ENCODE assay signal across 1 cellular context in genomic region chr6:143397229-143398222, GRCh38.
TF ChIP-seq lines count a peak whose summit lies in the region.

No MANE protein-coding gene starts in this region.

TF ChIP-seq in HepG2, 621 proteins besides CTCF, POLR2A, EP300 and RAD21 (continued from another document):
- TF ChIP-seq, protein P1, sequence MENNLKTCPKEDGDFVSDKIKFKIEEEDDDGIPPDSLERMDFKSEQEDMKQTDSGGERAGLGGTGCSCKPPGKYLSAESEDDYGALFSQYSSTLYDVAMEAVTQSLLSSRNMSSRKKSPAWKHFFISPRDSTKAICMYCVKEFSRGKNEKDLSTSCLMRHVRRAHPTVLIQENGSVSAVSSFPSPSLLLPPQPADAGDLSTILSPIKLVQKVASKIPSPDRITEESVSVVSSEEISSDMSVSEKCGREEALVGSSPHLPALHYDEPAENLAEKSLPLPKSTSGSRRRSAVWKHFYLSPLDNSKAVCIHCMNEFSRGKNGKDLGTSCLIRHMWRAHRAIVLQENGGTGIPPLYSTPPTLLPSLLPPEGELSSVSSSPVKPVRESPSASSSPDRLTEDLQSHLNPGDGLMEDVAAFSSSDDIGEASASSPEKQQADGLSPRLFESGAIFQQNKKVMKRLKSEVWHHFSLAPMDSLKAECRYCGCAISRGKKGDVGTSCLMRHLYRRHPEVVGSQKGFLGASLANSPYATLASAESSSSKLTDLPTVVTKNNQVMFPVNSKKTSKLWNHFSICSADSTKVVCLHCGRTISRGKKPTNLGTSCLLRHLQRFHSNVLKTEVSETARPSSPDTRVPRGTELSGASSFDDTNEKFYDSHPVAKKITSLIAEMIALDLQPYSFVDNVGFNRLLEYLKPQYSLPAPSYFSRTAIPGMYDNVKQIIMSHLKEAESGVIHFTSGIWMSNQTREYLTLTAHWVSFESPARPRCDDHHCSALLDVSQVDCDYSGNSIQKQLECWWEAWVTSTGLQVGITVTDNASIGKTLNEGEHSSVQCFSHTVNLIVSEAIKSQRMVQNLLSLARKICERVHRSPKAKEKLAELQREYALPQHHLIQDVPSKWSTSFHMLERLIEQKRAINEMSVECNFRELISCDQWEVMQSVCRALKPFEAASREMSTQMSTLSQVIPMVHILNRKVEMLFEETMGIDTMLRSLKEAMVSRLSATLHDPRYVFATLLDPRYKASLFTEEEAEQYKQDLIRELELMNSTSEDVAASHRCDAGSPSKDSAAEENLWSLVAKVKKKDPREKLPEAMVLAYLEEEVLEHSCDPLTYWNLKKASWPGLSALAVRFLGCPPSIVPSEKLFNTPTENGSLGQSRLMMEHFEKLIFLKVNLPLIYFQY (CRISPR knock-in tag; IDR thresholded peaks at IDR 0.05; ENCODE audit: borderline replicate concordance), result peak; percentile 72; the same call in 1 of the 2 replicates
- TF ChIP-seq PHF21A (CRISPR knock-in tag; IDR thresholded peaks at IDR 0.05) (peak; percentile 77; the same call in 1 of the 2 replicates), MEF2D (CRISPR knock-in tag; IDR thresholded peaks at IDR 0.05) (peak; percentile 64; the same call in 1 of the 2 replicates), MYC (CRISPR knock-in tag; IDR thresholded peaks at IDR 0.05; ENCODE audit: borderline replicate concordance) (peak; percentile 38; the same call in 1 of the 2 replicates), TBP (CRISPR knock-in tag; IDR thresholded peaks at IDR 0.05) (no peak), ZNF746 (CRISPR knock-in tag; IDR thresholded peaks at IDR 0.05) (peak; percentile 69), ZBTB8A (CRISPR knock-in tag; IDR thresholded peaks at IDR 0.05; ENCODE audit: borderline replicate concordance, low read depth) (no peak), SP5 (CRISPR knock-in tag; IDR thresholded peaks at IDR 0.05; ENCODE audit: borderline replicate concordance, low read depth) (peak; percentile 88), ZNF768 (CRISPR knock-in tag; IDR thresholded peaks at IDR 0.05) (no peak), YY1 (IDR thresholded peaks at IDR 0.05; ENCODE audit: insufficient read depth, insufficient replicate concordance, low read depth, low read length) (peak; percentile 35), ZBTB44 (CRISPR knock-in tag; IDR thresholded peaks at IDR 0.05) (no peak), MAFG (CRISPR knock-in tag; IDR thresholded peaks at IDR 0.05) (no peak), ARNTL (CRISPR knock-in tag; IDR thresholded peaks at IDR 0.05) (peak; percentile 68; the same call in 1 of the 2 replicates), ZNF563 (CRISPR knock-in tag; IDR thresholded peaks at IDR 0.05) (no peak), ZNF335 (CRISPR knock-in tag; IDR thresholded peaks at IDR 0.05) (peak; percentile 56; the same call in 1 of the 2 replicates), ZNF431 (CRISPR knock-in tag; IDR thresholded peaks at IDR 0.05; ENCODE audit: borderline replicate concordance, low read depth) (no peak)
- TF ChIP-seq, protein P2, sequence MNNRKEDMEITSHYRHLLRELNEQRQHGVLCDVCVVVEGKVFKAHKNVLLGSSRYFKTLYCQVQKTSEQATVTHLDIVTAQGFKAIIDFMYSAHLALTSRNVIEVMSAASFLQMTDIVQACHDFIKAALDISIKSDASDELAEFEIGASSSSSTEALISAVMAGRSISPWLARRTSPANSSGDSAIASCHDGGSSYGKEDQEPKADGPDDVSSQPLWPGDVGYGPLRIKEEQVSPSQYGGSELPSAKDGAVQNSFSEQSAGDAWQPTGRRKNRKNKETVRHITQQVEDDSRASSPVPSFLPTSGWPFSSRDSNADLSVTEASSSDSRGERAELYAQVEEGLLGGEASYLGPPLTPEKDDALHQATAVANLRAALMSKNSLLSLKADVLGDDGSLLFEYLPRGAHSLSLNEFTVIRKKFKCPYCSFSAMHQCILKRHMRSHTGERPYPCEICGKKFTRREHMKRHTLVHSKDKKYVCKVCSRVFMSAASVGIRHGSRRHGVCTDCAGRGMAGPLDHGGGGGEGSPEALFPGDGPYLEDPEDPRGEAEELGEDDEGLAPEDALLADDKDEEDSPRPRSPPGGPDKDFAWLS (CRISPR knock-in tag; IDR thresholded peaks at IDR 0.05; ENCODE audit: borderline replicate concordance), result no peak
- TF ChIP-seq, protein P3, sequence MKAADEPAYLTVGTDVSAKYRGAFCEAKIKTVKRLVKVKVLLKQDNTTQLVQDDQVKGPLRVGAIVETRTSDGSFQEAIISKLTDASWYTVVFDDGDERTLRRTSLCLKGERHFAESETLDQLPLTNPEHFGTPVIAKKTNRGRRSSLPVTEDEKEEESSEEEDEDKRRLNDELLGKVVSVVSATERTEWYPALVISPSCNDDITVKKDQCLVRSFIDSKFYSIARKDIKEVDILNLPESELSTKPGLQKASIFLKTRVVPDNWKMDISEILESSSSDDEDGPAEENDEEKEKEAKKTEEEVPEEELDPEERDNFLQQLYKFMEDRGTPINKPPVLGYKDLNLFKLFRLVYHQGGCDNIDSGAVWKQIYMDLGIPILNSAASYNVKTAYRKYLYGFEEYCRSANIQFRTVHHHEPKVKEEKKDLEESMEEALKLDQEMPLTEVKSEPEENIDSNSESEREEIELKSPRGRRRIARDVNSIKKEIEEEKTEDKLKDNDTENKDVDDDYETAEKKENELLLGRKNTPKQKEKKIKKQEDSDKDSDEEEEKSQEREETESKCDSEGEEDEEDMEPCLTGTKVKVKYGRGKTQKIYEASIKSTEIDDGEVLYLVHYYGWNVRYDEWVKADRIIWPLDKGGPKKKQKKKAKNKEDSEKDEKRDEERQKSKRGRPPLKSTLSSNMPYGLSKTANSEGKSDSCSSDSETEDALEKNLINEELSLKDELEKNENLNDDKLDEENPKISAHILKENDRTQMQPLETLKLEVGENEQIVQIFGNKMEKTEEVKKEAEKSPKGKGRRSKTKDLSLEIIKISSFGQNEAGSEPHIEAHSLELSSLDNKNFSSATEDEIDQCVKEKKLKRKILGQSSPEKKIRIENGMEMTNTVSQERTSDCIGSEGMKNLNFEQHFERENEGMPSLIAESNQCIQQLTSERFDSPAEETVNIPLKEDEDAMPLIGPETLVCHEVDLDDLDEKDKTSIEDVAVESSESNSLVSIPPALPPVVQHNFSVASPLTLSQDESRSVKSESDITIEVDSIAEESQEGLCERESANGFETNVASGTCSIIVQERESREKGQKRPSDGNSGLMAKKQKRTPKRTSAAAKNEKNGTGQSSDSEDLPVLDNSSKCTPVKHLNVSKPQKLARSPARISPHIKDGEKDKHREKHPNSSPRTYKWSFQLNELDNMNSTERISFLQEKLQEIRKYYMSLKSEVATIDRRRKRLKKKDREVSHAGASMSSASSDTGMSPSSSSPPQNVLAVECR (CRISPR knock-in tag; IDR thresholded peaks at IDR 0.05; ENCODE audit: borderline replicate concordance), result peak; percentile 76; the same call in 1 of the 2 replicates
- TF ChIP-seq, protein P4, sequence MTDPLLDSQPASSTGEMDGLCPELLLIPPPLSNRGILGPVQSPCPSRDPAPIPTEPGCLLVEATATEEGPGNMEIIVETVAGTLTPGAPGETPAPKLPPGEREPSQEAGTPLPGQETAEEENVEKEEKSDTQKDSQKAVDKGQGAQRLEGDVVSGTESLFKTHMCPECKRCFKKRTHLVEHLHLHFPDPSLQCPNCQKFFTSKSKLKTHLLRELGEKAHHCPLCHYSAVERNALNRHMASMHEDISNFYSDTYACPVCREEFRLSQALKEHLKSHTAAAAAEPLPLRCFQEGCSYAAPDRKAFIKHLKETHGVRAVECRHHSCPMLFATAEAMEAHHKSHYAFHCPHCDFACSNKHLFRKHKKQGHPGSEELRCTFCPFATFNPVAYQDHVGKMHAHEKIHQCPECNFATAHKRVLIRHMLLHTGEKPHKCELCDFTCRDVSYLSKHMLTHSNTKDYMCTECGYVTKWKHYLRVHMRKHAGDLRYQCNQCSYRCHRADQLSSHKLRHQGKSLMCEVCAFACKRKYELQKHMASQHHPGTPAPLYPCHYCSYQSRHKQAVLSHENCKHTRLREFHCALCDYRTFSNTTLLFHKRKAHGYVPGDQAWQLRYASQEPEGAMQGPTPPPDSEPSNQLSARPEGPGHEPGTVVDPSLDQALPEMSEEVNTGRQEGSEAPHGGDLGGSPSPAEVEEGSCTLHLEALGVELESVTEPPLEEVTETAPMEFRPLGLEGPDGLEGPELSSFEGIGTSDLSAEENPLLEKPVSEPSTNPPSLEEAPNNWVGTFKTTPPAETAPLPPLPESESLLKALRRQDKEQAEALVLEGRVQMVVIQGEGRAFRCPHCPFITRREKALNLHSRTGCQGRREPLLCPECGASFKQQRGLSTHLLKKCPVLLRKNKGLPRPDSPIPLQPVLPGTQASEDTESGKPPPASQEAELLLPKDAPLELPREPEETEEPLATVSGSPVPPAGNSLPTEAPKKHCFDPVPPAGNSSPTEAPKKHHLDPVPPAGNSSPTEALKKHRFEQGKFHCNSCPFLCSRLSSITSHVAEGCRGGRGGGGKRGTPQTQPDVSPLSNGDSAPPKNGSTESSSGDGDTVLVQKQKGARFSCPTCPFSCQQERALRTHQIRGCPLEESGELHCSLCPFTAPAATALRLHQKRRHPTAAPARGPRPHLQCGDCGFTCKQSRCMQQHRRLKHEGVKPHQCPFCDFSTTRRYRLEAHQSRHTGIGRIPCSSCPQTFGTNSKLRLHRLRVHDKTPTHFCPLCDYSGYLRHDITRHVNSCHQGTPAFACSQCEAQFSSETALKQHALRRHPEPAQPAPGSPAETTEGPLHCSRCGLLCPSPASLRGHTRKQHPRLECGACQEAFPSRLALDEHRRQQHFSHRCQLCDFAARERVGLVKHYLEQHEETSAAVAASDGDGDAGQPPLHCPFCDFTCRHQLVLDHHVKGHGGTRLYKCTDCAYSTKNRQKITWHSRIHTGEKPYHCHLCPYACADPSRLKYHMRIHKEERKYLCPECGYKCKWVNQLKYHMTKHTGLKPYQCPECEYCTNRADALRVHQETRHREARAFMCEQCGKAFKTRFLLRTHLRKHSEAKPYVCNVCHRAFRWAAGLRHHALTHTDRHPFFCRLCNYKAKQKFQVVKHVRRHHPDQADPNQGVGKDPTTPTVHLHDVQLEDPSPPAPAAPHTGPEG (CRISPR knock-in tag; IDR thresholded peaks at IDR 0.05), result no peak
